Comparison of ENCODE assay signal across 27 cellular contexts in the genomic region with DNA sequence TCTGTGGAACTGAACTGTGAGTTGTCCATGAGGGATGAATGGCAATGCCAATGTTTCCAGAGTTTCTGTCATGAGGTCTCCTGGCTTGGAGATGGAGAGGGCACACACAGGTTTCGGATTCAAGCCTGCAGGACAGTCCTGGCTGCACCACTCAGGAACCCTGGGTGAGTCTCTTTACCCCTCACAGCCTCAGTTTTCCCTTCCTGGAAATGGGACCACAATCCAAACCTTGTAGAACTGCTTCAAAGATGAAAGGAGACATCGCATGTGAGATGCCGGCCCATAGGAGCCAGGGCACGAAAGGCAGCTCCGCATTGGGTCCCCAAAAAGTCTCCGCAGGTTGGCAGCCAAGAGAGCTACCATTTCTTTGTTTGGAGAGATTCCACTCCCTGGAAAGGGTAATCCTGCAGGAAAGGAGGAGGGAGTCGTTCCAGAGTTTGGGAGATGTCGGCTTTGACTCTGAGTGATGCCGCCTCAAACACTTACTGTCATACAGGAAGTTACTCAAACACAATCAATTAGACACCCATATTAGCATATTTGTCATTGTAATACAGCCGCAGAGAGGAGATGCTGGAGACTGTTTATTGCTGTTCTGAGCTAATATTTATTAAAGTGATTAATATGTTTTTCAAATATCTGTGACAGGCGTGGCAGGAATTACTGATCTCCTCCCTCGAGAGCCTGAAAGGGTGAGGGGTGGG.
"Had no signal": no experiment of that assay in that cellular context is flagged by ENCODE, and none has a peak within 500 bp of the region (broad histone marks: within the 10 kb centered on the region; RNA-seq: fewer than 3 reads in every experiment).

No MANE protein-coding gene starts in this region.

- H3K27ac Mint-ChIP-seq: activated B cell treated with CpG ODN at 0.5 μM for 24 hours; activated CD4-positive, alpha-beta T cell treated with anti-CD3 and anti-CD28 coated beads, Interleukin-2, amount 10 ng/mL, durations not matched to agents 24 days and 14 days; activated CD8-positive, alpha-beta memory T cell treated with anti-CD3 and anti-CD28 coated beads, Interleukin-2, amount 10 ng/mL, durations not matched to agents 7 days and 5 days; activated T-cell treated with anti-CD3 and anti-CD28 coated beads, Interleukin-2, amount 50 U/mL, for 24 hours; activated T-helper 1 cell treated with anti-CD3 and anti-CD28 coated beads, Interleukin-12 subunit alpha, Interleukin-12 subunit beta, Interleukin-2, Interleukin-4 antibody, amounts not matched to agents 30 ng/mL and 10 ng/mL and 1 ng/mL, durations not matched to agents 14 hours and 24 hours and 36 hours; T-cell had no signal

- DNase-seq: activated B cell treated with CpG ODN at 0.5 μM for 24 hours; activated CD4-positive, alpha-beta T cell treated with anti-CD3 and anti-CD28 coated beads for 1 hour; activated CD4-positive, alpha-beta T cell treated with anti-CD3 and anti-CD28 coated beads, Interleukin-2, amount 10 ng/mL, durations not matched to agents 24 days and 14 days; activated CD4-positive, alpha-beta T cell treated with anti-CD3 and anti-CD28 coated beads, Interleukin-2, amount 50 U/mL, for 48 hours; activated CD8-positive, alpha-beta memory T cell treated with anti-CD3 and anti-CD28 coated beads, Interleukin-2, amount 10 ng/mL, durations not matched to agents 7 days and 5 days; activated effector memory CD4-positive, alpha-beta T cell treated with Interleukin-2 at 50 U/mL for 16 hours; activated naive CD4-positive, alpha-beta T cell; activated T-cell treated with anti-CD3 and anti-CD28 coated beads, Interleukin-2, amount 50 U/mL, for 24 hours; MG63; MV-4-11; NCI-H1105; NCI-H1436; NCI-H1694 treated with DMSO at 0.1 percent for 48 hours; NCI-H2029 treated with DMSO at 0.1 percent for 48 hours; NCI-H345; NCI-H510A; NCI-H526 treated with DMSO at 0.1 percent for 48 hours; NCI-H82; Peyer's patch; SIG-M5; T-cell; T-helper 2 cell; T1000 had no signal

- H3K4me1 Mint-ChIP-seq: activated B cell treated with CpG ODN at 0.5 μM for 24 hours; activated CD4-positive, alpha-beta T cell treated with anti-CD3 and anti-CD28 coated beads, Interleukin-2, amount 10 ng/mL, durations not matched to agents 24 days and 14 days; activated CD8-positive, alpha-beta memory T cell treated with anti-CD3 and anti-CD28 coated beads, Interleukin-2, amount 10 ng/mL, durations not matched to agents 7 days and 5 days; activated naive CD4-positive, alpha-beta T cell treated with anti-CD3 and anti-CD28 coated beads, Interleukin-2, amount 50 U/mL, for 24 hours; T-cell had no signal

- FAIRE-seq: TTC549 had no signal

- ATAC-seq: activated CD8-positive, alpha-beta memory T cell treated with anti-CD3 and anti-CD28 coated beads, Interleukin-2, amount 10 ng/mL, durations not matched to agents 7 days and 5 days; T-cell had no signal

- H3K9me3 Mint-ChIP-seq: activated B cell treated with CpG ODN at 0.5 μM for 24 hours; activated CD4-positive, alpha-beta T cell treated with anti-CD3 and anti-CD28 coated beads, Interleukin-2, amount 10 ng/mL, durations not matched to agents 24 days and 14 days; activated naive CD4-positive, alpha-beta T cell treated with anti-CD3 and anti-CD28 coated beads, Interleukin-2, amount 50 U/mL, for 24 hours; activated T-cell treated with anti-CD3 and anti-CD28 coated beads, Interleukin-2, amount 50 U/mL, for 24 hours; activated T-helper 1 cell treated with anti-CD3 and anti-CD28 coated beads, Interleukin-12 subunit alpha, Interleukin-12 subunit beta, Interleukin-2, Interleukin-4 antibody, amounts not matched to agents 30 ng/mL and 10 ng/mL and 1 ng/mL, durations not matched to agents 14 hours and 24 hours and 36 hours; T-cell had no signal

- H3K27me3 ChIP-seq: breast epithelium, MG63, Peyer's patch had no signal

- H3K27me3 Mint-ChIP-seq: activated CD4-positive, alpha-beta T cell treated with anti-CD3 and anti-CD28 coated beads, Interleukin-2, amount 10 ng/mL, durations not matched to agents 24 days and 14 days; activated CD8-positive, alpha-beta memory T cell treated with anti-CD3 and anti-CD28 coated beads, Interleukin-2, amount 10 ng/mL, durations not matched to agents 7 days and 5 days had no signal

- H3K36me3 ChIP-seq: breast epithelium, MG63, Peyer's patch had no signal

- H3K36me3 Mint-ChIP-seq: activated CD8-positive, alpha-beta memory T cell treated with anti-CD3 and anti-CD28 coated beads, Interleukin-2, amount 10 ng/mL, durations not matched to agents 7 days and 5 days; activated naive CD4-positive, alpha-beta T cell treated with anti-CD3 and anti-CD28 coated beads, Interleukin-2, amount 50 U/mL, for 24 hours; T-cell had no signal

- H3K4me3 ChIP-seq: breast epithelium, MG63, Peyer's patch had no signal

- H3K4me3 Mint-ChIP-seq: activated B cell treated with CpG ODN at 0.5 μM for 24 hours; activated CD4-positive, alpha-beta T cell treated with anti-CD3 and anti-CD28 coated beads, Interleukin-2, amount 10 ng/mL, durations not matched to agents 24 days and 14 days; activated CD8-positive, alpha-beta memory T cell treated with anti-CD3 and anti-CD28 coated beads, Interleukin-2, amount 10 ng/mL, durations not matched to agents 7 days and 5 days; activated naive CD4-positive, alpha-beta T cell treated with anti-CD3 and anti-CD28 coated beads, Interleukin-2, amount 50 U/mL, for 24 hours; activated T-cell treated with anti-CD3 and anti-CD28 coated beads, Interleukin-2, amount 50 U/mL, for 24 hours; activated T-helper 1 cell treated with anti-CD3 and anti-CD28 coated beads, Interleukin-12 subunit alpha, Interleukin-12 subunit beta, Interleukin-2, Interleukin-4 antibody, amounts not matched to agents 30 ng/mL and 10 ng/mL and 1 ng/mL, durations not matched to agents 14 hours and 24 hours and 36 hours; T-cell had no signal
